14 cellular contexts compared by ENCODE assay signal in the genomic region with DNA sequence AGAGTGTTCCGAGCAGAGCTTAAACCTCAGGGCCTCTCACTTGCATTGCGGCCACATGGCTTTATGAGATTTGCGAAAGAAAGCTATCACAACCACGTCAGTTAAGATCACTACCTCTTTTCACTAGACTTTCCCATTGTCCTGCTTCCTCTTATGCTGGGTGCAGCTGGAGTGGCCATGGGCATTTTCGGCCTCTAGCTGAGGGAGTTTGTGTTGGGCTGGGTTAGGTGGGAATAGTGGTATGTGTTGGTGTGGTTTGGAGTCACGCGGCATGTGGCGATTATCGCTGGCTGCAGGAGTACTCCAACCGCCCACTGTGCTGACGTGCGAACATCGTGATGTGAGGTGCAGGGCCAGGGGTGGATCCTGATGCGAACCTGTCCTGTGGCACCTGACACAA.
"Had no signal": no experiment of that assay in that cellular context is flagged by ENCODE, and none has a peak within 500 bp of the region (broad histone marks: within the 10 kb centered on the region; RNA-seq: fewer than 3 reads in every experiment).

No MANE protein-coding gene starts in this region.

- H3K27ac Mint-ChIP-seq: activated naive CD8-positive, alpha-beta T cell treated with anti-CD3 and anti-CD28 coated beads, Interleukin-2, amount 10 ng/mL, durations not matched to agents 7 days and 5 days; activated T-helper 1 cell treated with anti-CD3 and anti-CD28 coated beads, Interleukin-12 subunit alpha, Interleukin-12 subunit beta, Interleukin-2, Interleukin-4 antibody, amounts not matched to agents 30 ng/mL and 10 ng/mL and 1 ng/mL, durations not matched to agents 14 hours and 24 hours and 36 hours had no signal

- H3K4me1 ChIP-seq: foreskin keratinocyte, testis had no signal

- H3K27ac ChIP-seq: brain microvascular endothelial cell, foreskin keratinocyte, ovary, stomach, testis had no signal

- H3K4me3 ChIP-seq: ovary, stomach, testis had no signal

- H3K9me3 ChIP-seq: ovary, stomach, testis had no signal

- H3K4me3 Mint-ChIP-seq: activated naive CD8-positive, alpha-beta T cell treated with anti-CD3 and anti-CD28 coated beads, Interleukin-2, amount 10 ng/mL, durations not matched to agents 7 days and 5 days; activated T-helper 1 cell treated with anti-CD3 and anti-CD28 coated beads, Interleukin-12 subunit alpha, Interleukin-12 subunit beta, Interleukin-2, Interleukin-4 antibody, amounts not matched to agents 30 ng/mL and 10 ng/mL and 1 ng/mL, durations not matched to agents 14 hours and 24 hours and 36 hours; neural crest cell had no signal

- H3K27me3 ChIP-seq: brain microvascular endothelial cell, foreskin keratinocyte, ovary, stomach, testis had no signal

- FAIRE-seq: urothelium cell line had no signal

- H3K36me3 ChIP-seq: ovary had no signal

- DNase-seq: activated CD4-positive, alpha-beta T cell treated with anti-CD3 and anti-CD28 coated beads, Interleukin-2, amount 50 U/mL, for 1 hour; activated naive CD8-positive, alpha-beta T cell treated with anti-CD3 and anti-CD28 coated beads, Interleukin-2, amount 10 ng/mL, durations not matched to agents 7 days and 5 days; brain microvascular endothelial cell; cortex of kidney; effector CD8-positive, alpha-beta T cell; foreskin keratinocyte; kidney glomerular epithelial cell; ovary; stimulated activated CD4-positive, alpha-beta T cell treated with anti-CD3 and anti-CD28 coated beads, Interleukin-1b, Interleukin-23, amount 100 ng/mL, for 48 hours; stomach; testis had no signal

- H3K27me3 Mint-ChIP-seq: activated naive CD8-positive, alpha-beta T cell treated with anti-CD3 and anti-CD28 coated beads, Interleukin-2, amount 10 ng/mL, durations not matched to agents 7 days and 5 days had no signal
